ENCODE assay signal across 22 cellular contexts in the genomic region with DNA sequence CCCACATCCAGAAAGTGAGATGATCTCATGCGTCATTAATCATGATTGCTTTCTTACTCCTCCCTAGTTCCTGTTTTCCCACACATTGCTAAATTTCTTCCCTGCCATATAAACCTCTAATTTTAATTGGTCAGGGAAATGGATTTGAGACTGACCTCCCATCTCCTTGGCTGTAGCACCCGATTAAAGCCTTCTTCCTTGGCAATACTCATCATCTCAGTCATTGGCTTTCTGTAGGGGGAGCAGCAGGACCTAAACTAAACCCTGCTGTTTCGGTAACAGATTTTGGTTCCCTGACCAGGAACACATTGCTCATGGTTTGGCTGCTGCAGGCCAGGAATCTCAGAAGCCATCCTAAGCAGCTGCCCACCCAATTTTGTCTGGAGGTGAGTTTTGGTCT.
DNase-seq lines count a peak whose midpoint lies in the region; ATAC-seq, FAIRE-seq and TF ChIP-seq lines count a peak whose summit lies in the region.
"Had no signal": no experiment of that assay in that cellular context is flagged by ENCODE, and none has a peak within 500 bp of the region (broad histone marks: within the 10 kb centered on the region; RNA-seq: fewer than 3 reads in every experiment).

No MANE protein-coding gene starts in this region.

- FAIRE-seq in K562 (lab: Jason Lieb, UNC): no peak
- FAIRE-seq: A204.1, GM12878, GM19239 had no signal

- DNase-seq in DMS53 (lab: John Stamatoyannopoulos, UW) (peak; percentile 3), DMS53 treated with DMSO at 0.1 percent for 48 hours (lab: John Stamatoyannopoulos, UW; ENCODE audit: unreplicated experiment) (no peak), CD1c-positive myeloid dendritic cell (ENCODE audit: extremely low spot score) (peak; percentile 47), OCI-M1 (lab: John Stamatoyannopoulos, UW) (peak; percentile 16), K562 (ENCODE audit: extremely low read depth in 1 of 4, low spot score in 3 of 4) (no peak), tibial nerve (ENCODE audit: low spot score in 2 of 2) (no peak), anterior cingulate cortex (lab: John Stamatoyannopoulos, UW) (no peak), activated T-cell treated with anti-CD3 and anti-CD28 coated beads for 4 hours (no peak)
- DNase-seq: CD4-positive, alpha-beta T cell; CD8-positive, alpha-beta memory T cell; DMS79; EL; GDM1; GOT3; H7; HCEC 1CT had no signal

- no peak for ATAC-seq in K562
- ATAC-seq: GM12878 had no signal

- no peak for TF ChIP-seq POLR2A in K562 (conservative IDR thresholded peaks at IDR 0.05)
- TF ChIP-seq POLR2A in tibial nerve (IDR thresholded peaks at IDR 0.05): no peak

- POLR2A ChIA-PET in K562 (lab: Yijun Ruan, JAX): no interaction called here

- intact Hi-C loops in K562 (cut with micrococcal nuclease): no loop called here

- TF ChIP-seq RAD21 in K562 (CRISPR knock-in tag; conservative IDR thresholded peaks at IDR 0.05 in 1 of 2, IDR thresholded peaks at IDR 0.05 in 1 of 2): no peak

- in situ Hi-C loops in K562 (cut with MboI): no loop called here

- H3K27me3 ChIP-seq in K562 (ENCODE audit: control insufficient read depth in 2 of 2, insufficient read depth in 2 of 2, low read length in 2 of 2) (no peaks in the 10 kb centered on the region), tibial nerve (no peaks in the 10 kb centered on the region)
- H3K27me3 ChIP-seq: BLaER1 had no signal

- H4K20me1 ChIP-seq in K562 (replicated peaks; ENCODE audit: control insufficient read depth, insufficient read depth, low read length): no peaks in the 10 kb centered on the region
- H4K20me1 ChIP-seq: BLaER1 had no signal

- H3K9ac ChIP-seq in K562 (ENCODE audit: insufficient read depth in 1 of 2, low read depth in 2 of 2, low read length in 2 of 2): no peak overlapping the region
- H3K9ac ChIP-seq: BLaER1 had no signal

- no peak overlapping the region for H3K27ac ChIP-seq in K562 (ENCODE audit: extremely low read depth, low read depth, low read length)
- H3K27ac ChIP-seq in tibial nerve: no peak overlapping the region
- H3K27ac ChIP-seq: 22Rv1, BLaER1, C4-2B had no signal

- H3K79me2 ChIP-seq in K562 (ENCODE audit: control insufficient read depth, insufficient read depth, low read length): no peaks in the 10 kb centered on the region

- BruUV-seq in K562 (replicated peaks; lab: Mats Ljungman, UMichigan): no TSS peak

- no peak overlapping the region for H2AFZ ChIP-seq in K562 (ENCODE audit: low read depth, low read length)

- H3K9me1 ChIP-seq in K562 (ENCODE audit: control insufficient read depth, insufficient read depth, low read length): no peaks in the 10 kb centered on the region

- H3K4me2 ChIP-seq in K562 (ENCODE audit: insufficient read depth, low read length): no peak overlapping the region
- H3K4me2 ChIP-seq: BLaER1 had no signal

- H3K4me3 ChIP-seq in K562 (no peak overlapping the region), tibial nerve (no peak overlapping the region)
- H3K4me3 ChIP-seq: BLaER1, GM12878 had no signal

- H3K36me3 ChIP-seq in K562 (ENCODE audit: control insufficient read depth, insufficient read depth, low read length) (no peaks in the 10 kb centered on the region), tibial nerve (no peaks in the 10 kb centered on the region)
- H3K36me3 ChIP-seq: BLaER1 had no signal

- CTCF ChIA-PET in K562 (lab: Yijun Ruan, JAX; ENCODE audit: low intra/inter-chr PET ratio): no interaction called here

- 12% methylated on average over 3 of the region's 3 CpGs for WGBS in K562 (ENCODE audit: insufficient coverage, low coverage, missing lambda C conversion rate)
- WGBS in tibial nerve, 2 donors: 92 to 94% methylated on average over 3 of the region's 3 CpGs

- H3K9me3 ChIP-seq in K562 (replicated peaks; ENCODE audit: control insufficient read depth, insufficient read depth, low read depth, low read length): no peaks in the 10 kb centered on the region
- H3K9me3 ChIP-seq in tibial nerve: peaks cover 0 to 27% (median 0%) of the 10 kb centered on the region in 4 donors

- TF ChIP-seq CTCF in K562 (IDR thresholded peaks at IDR 0.05 in 2 of 3, conservative IDR thresholded peaks at IDR 0.05 in 1 of 3; ENCODE audit: insufficient read depth in 2 of 3, low read depth in 1 of 3, low read length in 3 of 3): no peak
- TF ChIP-seq CTCF in tibial nerve (IDR thresholded peaks at IDR 0.05): no peak

- H3K4me1 ChIP-seq in K562 (replicated peaks in 1 of 2; ENCODE audit: control insufficient read depth in 2 of 2, insufficient read depth in 2 of 2, low read length in 2 of 2) (no peaks in the 10 kb centered on the region), tibial nerve (no peaks in the 10 kb centered on the region)
- H3K4me1 ChIP-seq: BLaER1 had no signal

- TF ChIP-seq EP300 in K562 (IDR thresholded peaks at IDR 0.05; ENCODE audit: low read length) (no peak), tibial nerve (IDR thresholded peaks at IDR 0.05) (no peak)

TF ChIP-seq in K562, 482 proteins besides CTCF, POLR2A, EP300 and RAD21:
- TF ChIP-seq HNRNPH1 (optimal IDR thresholded peaks at IDR 0.05; ENCODE audit: low read depth, low read length) (no peak), TRIM28 (IDR thresholded peaks at IDR 0.05) (peak; percentile 65; the same call in 1 of the 2 replicates), ZNF124 (CRISPR knock-in tag; IDR thresholded peaks at IDR 0.05) (peak; percentile 99), CBX1 (IDR thresholded peaks at IDR 0.05; ENCODE audit: low read depth) (peak; percentile 53; the same call in 1 of the 2 replicates), CBX5 (IDR thresholded peaks at IDR 0.05; ENCODE audit: borderline replicate concordance, low read depth) (peak; percentile 82; the same call in 1 of the 2 replicates), CBX3 (IDR thresholded peaks at IDR 0.05; ENCODE audit: borderline replicate concordance in 1 of 2, low read length in 2 of 2) (peak in 1 of 2 experiments; percentile 74; a peak in 1 of 3 replicates)

Comparison
In these comparisons a context has a peak if more than half of its experiments do, and no peak if none do; other contexts are left out.
1. DNase-seq: peak in DMS53 (single experiment), CD1c-positive myeloid dendritic cell (single experiment) and OCI-M1 (single experiment); none in DMS53 treated with DMSO at 0.1 percent for 48 hours (single experiment), K562 (0 of 4), tibial nerve (0 of 2), anterior cingulate cortex (0 of 58) and activated T-cell treated with anti-CD3 and anti-CD28 coated beads for 4 hours (single experiment).